ENCODE assay signal across 19 cellular contexts in the genomic region with DNA sequence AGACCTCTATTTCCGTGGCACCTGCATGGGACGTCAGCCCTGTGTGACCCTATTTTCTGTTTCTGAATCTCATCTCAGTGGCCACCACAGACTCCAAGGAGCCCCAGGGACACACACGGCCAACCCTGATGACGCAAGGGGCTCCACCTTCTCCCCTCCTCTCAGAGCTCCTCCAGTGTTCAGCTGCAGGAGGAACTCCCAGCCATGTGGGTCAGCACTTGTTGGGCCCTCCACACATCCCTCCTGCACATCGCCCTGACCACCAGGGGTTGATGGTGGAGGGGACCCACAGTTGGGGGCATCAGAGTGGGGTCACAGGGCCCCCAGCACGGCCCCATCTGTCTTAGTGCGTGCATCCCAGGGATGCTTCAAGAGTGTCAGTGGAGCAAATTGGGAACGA.
A peak's percentile ranks its signal among the peaks of the same experiment; 100 is the strongest.
DNase-seq lines count a peak whose midpoint lies in the region; ATAC-seq and TF ChIP-seq lines count a peak whose summit lies in the region.
"Had no signal": no experiment of that assay in that cellular context is flagged by ENCODE, and none has a peak within 500 bp of the region (broad histone marks: within the 10 kb centered on the region; RNA-seq: fewer than 3 reads in every experiment).

No MANE protein-coding gene starts in this region.

- WGBS in sigmoid colon, 2 donors: 81 to 88% methylated on average over 8 of the region's 8 CpGs

- no peak overlapping the region for H3K4me3 ChIP-seq in sigmoid colon
- H3K4me3 ChIP-seq: BLaER1 treated with 17β-estradiol and CSF1 and Interleukin-3, amounts not matched to agents 10 nM and 100 nM; K562 had no signal

- H3K9me3 ChIP-seq in sigmoid colon: peaks cover 0 to 10% (median 2%) of the 10 kb centered on the region in 4 donors

- H3K4me1 ChIP-seq in sigmoid colon: no peaks in the 10 kb centered on the region

- H3K27ac ChIP-seq in sigmoid colon: no peak overlapping the region
- H3K27ac ChIP-seq: BLaER1 treated with 17β-estradiol and CSF1 and Interleukin-3, amounts not matched to agents 10 nM and 100 nM had no signal

- H3K27me3 ChIP-seq in sigmoid colon: peaks cover 0 to 34% (median 0%) of the 10 kb centered on the region in 3 donors

- CTCF ChIA-PET in activated CD8-positive, alpha-beta memory T cell treated with anti-CD3 and anti-CD28 coated beads, Interleukin-2, amount 10 ng/mL, durations not matched to agents 7 days and 5 days (lab: Charles Lee): no interaction called here

- peak; percentile 29 for DNase-seq in activated CD8-positive, alpha-beta memory T cell treated with anti-CD3 and anti-CD28 coated beads, Interleukin-2, amount 10 ng/mL, durations not matched to agents 7 days and 5 days
- DNase-seq in activated CD8-positive, alpha-beta memory T cell treated with anti-CD3 and anti-CD28 coated beads, Interleukin-2, amount 50 U/mL, for 4 hours: no peak
- DNase-seq in left lobe of liver (ENCODE audit: low spot score) (peak; percentile 28), sigmoid colon (peak; percentile 48), SKM-1 (lab: John Stamatoyannopoulos, UW; ENCODE audit: unreplicated experiment) (no peak)
- DNase-seq in activated CD4-positive, alpha-beta T cell treated with anti-CD3 and anti-CD28 coated beads, Interleukin-2, amount 50 U/mL, for 4 hours: no peak
- DNase-seq: CD8-positive, alpha-beta memory T cell; DMS79 treated with DMSO at 0.1 percent for 48 hours; HCEC 1CT; MV-4-11; NCI-H1417 treated with DMSO at 0.1 percent for 48 hours; NCI-H2029; NCI-H2171; NCI-H446; NCI-H69; NK-92 treated with Interleukin-12 subunit alpha and Interleukin-12 subunit beta, amount 100 ng/mL, for 24 hours had no signal

- intact Hi-C loops in sigmoid colon (cut with DNase I): no loop called here

- TF ChIP-seq POLR2A in sigmoid colon (IDR thresholded peaks at IDR 0.05): no peak

- TF ChIP-seq CTCF in sigmoid colon (IDR thresholded peaks at IDR 0.05): no peak

- H3K36me3 ChIP-seq in sigmoid colon: no peaks in the 10 kb centered on the region
- H3K36me3 ChIP-seq: BLaER1 treated with 17β-estradiol and CSF1 and Interleukin-3, amounts not matched to agents 10 nM and 100 nM had no signal

- H3K4me3 Mint-ChIP-seq in activated CD8-positive, alpha-beta memory T cell treated with anti-CD3 and anti-CD28 coated beads, Interleukin-2, amount 10 ng/mL, durations not matched to agents 7 days and 5 days: no peak overlapping the region
- H3K4me3 Mint-ChIP-seq: CD8-positive, alpha-beta memory T cell had no signal

- H3K27ac Mint-ChIP-seq in activated CD8-positive, alpha-beta memory T cell treated with anti-CD3 and anti-CD28 coated beads, Interleukin-2, amount 10 ng/mL, durations not matched to agents 7 days and 5 days: no peak overlapping the region
- H3K27ac Mint-ChIP-seq: CD8-positive, alpha-beta memory T cell had no signal

- H3K27me3 Mint-ChIP-seq in activated CD8-positive, alpha-beta memory T cell treated with anti-CD3 and anti-CD28 coated beads, Interleukin-2, amount 10 ng/mL, durations not matched to agents 7 days and 5 days: no peaks in the 10 kb centered on the region

- no peaks in the 10 kb centered on the region for H3K36me3 Mint-ChIP-seq in activated CD8-positive, alpha-beta memory T cell treated with anti-CD3 and anti-CD28 coated beads, Interleukin-2, amount 10 ng/mL, durations not matched to agents 7 days and 5 days
- H3K36me3 Mint-ChIP-seq: CD8-positive, alpha-beta memory T cell had no signal

- no peak for ATAC-seq in activated CD8-positive, alpha-beta memory T cell treated with anti-CD3 and anti-CD28 coated beads, Interleukin-2, amount 10 ng/mL, durations not matched to agents 7 days and 5 days
- ATAC-seq in left lobe of liver (no peak), GM18870 (IDR thresholded peaks at IDR 0.05; ENCODE audit: unreplicated experiment) (no peak)
- ATAC-seq: K562 had no signal

- TF ChIP-seq EP300 in sigmoid colon (IDR thresholded peaks at IDR 0.05): no peak

- no peaks in the 10 kb centered on the region for H3K9me3 Mint-ChIP-seq in activated CD8-positive, alpha-beta memory T cell treated with anti-CD3 and anti-CD28 coated beads, Interleukin-2, amount 10 ng/mL, durations not matched to agents 7 days and 5 days (ENCODE audit: low read depth)

- H3K4me1 Mint-ChIP-seq in activated CD8-positive, alpha-beta memory T cell treated with anti-CD3 and anti-CD28 coated beads, Interleukin-2, amount 10 ng/mL, durations not matched to agents 7 days and 5 days: peaks cover 9% of the 10 kb centered on the region
- H3K4me1 Mint-ChIP-seq: CD8-positive, alpha-beta memory T cell had no signal

Comparison
In these comparisons a context has a peak if more than half of its experiments do, and no peak if none do; other contexts are left out.
1. DNase-seq: peak in activated CD8-positive, alpha-beta memory T cell treated with anti-CD3 and anti-CD28 coated beads, Interleukin-2, amount 10 ng/mL, durations not matched to agents 7 days and 5 days (single experiment), left lobe of liver (single experiment) and sigmoid colon (single experiment); none in activated CD8-positive, alpha-beta memory T cell treated with anti-CD3 and anti-CD28 coated beads, Interleukin-2, amount 50 U/mL, for 4 hours (single experiment), activated CD4-positive, alpha-beta T cell treated with anti-CD3 and anti-CD28 coated beads, Interleukin-2, amount 50 U/mL, for 4 hours (0 of 2) and SKM-1 (single experiment).